17 cellular contexts compared by ENCODE assay signal in the genomic region with DNA sequence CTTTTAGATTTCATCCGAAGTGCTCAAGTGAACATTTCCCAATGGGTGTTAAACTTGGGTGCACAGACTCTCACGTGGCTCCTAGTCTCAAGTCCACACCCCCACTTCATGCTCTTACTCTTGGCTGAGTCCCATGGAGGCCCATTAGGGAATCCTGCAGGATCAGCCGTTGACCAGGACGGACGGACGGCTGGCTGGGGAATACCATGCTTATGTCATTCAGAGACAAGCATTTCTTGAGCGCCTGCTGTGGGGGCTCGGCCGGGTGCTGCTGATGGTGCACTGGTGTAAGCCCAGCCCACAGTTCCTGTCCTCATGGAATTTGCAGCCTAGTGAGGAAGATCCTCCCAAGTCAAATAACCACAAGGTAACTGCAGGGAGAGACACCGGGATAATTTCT.
"Had no signal": no experiment of that assay in that cellular context is flagged by ENCODE, and none has a peak within 500 bp of the region (broad histone marks: within the 10 kb centered on the region; RNA-seq: fewer than 3 reads in every experiment).

No MANE protein-coding gene starts in this region.

- DNase-seq: activated B cell treated with CpG ODN at 0.5 μM for 24 hours; activated CD4-positive, alpha-beta T cell treated with anti-CD3 and anti-CD28 coated beads for 48 hours; activated effector memory CD4-positive, alpha-beta T cell treated with Interleukin-2 at 50 U/mL for 16 hours; amygdala; brain microvascular endothelial cell; cortex of kidney; effector CD4-positive, alpha-beta T cell; foreskin keratinocyte; kidney glomerular epithelial cell; mesenchymal stem cell; natural killer cell; nucleus accumbens; T-helper 2 cell; uterus had no signal

- H3K27me3 ChIP-seq: brain microvascular endothelial cell, foreskin keratinocyte, uterus had no signal

- H3K4me3 Mint-ChIP-seq: activated B cell treated with CpG ODN at 0.5 μM for 24 hours; activated naive CD4-positive, alpha-beta T cell treated with anti-CD3 and anti-CD28 coated beads, Interleukin-2, amount 50 U/mL, for 24 hours; natural killer cell had no signal

- H3K4me1 Mint-ChIP-seq: activated B cell treated with CpG ODN at 0.5 μM for 24 hours; activated naive CD4-positive, alpha-beta T cell treated with anti-CD3 and anti-CD28 coated beads, Interleukin-2, amount 50 U/mL, for 24 hours; natural killer cell had no signal

- H3K36me3 Mint-ChIP-seq: natural killer cell had no signal

- ATAC-seq: natural killer cell, sciatic nerve had no signal

- H3K4me1 ChIP-seq: foreskin keratinocyte had no signal

- H3K27me3 Mint-ChIP-seq: activated B cell treated with CpG ODN at 0.5 μM for 24 hours; activated naive CD4-positive, alpha-beta T cell treated with anti-CD3 and anti-CD28 coated beads, Interleukin-2, amount 50 U/mL, for 24 hours had no signal

- H3K4me3 ChIP-seq: thoracic aorta, uterus had no signal

- H3K27ac Mint-ChIP-seq: activated B cell treated with CpG ODN at 0.5 μM for 24 hours; activated naive CD4-positive, alpha-beta T cell treated with anti-CD3 and anti-CD28 coated beads, Interleukin-2, amount 50 U/mL, for 24 hours; natural killer cell had no signal

- H3K36me3 ChIP-seq: uterus had no signal

- H3K9me3 Mint-ChIP-seq: activated naive CD4-positive, alpha-beta T cell treated with anti-CD3 and anti-CD28 coated beads, Interleukin-2, amount 50 U/mL, for 24 hours; natural killer cell had no signal

- H3K27ac ChIP-seq: brain microvascular endothelial cell, foreskin keratinocyte, thoracic aorta, uterus had no signal

- H3K9me3 ChIP-seq: thoracic aorta, uterus had no signal
